1 cellular context compared by ENCODE assay signal in the genomic region with DNA sequence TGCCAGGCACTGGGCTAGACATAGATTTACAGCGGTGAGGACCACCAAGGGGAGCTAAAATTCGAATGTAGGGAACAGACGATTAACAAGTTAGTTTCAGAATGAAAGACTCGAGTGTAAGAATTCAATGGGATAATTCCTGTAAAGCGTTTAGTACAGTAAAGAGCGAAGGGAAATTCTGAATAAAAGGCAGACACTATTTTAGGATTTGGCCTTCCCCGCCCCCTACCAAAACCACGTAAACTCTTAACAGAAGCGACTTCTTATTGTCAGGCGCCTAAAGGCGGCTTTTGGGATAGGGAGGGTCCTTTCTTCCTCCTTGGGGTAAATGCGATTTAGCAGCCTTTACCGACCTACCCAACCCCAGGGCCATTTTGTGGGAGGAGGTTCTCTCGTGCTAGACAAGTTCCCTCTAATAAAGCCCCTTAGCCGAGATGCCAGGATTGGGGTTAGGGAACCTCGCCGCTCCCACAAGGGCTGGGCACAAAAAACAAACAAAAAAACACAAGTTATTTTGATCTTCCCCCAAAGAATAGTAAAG.
TF ChIP-seq lines count a peak whose summit lies in the region.

No MANE protein-coding gene starts in this region.

TF ChIP-seq in HCT116, 20 proteins besides CTCF, POLR2A, EP300 and RAD21 (continued from another document):
- TF ChIP-seq, protein P1, sequence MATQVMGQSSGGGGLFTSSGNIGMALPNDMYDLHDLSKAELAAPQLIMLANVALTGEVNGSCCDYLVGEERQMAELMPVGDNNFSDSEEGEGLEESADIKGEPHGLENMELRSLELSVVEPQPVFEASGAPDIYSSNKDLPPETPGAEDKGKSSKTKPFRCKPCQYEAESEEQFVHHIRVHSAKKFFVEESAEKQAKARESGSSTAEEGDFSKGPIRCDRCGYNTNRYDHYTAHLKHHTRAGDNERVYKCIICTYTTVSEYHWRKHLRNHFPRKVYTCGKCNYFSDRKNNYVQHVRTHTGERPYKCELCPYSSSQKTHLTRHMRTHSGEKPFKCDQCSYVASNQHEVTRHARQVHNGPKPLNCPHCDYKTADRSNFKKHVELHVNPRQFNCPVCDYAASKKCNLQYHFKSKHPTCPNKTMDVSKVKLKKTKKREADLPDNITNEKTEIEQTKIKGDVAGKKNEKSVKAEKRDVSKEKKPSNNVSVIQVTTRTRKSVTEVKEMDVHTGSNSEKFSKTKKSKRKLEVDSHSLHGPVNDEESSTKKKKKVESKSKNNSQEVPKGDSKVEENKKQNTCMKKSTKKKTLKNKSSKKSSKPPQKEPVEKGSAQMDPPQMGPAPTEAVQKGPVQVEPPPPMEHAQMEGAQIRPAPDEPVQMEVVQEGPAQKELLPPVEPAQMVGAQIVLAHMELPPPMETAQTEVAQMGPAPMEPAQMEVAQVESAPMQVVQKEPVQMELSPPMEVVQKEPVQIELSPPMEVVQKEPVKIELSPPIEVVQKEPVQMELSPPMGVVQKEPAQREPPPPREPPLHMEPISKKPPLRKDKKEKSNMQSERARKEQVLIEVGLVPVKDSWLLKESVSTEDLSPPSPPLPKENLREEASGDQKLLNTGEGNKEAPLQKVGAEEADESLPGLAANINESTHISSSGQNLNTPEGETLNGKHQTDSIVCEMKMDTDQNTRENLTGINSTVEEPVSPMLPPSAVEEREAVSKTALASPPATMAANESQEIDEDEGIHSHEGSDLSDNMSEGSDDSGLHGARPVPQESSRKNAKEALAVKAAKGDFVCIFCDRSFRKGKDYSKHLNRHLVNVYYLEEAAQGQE (IDR thresholded peaks at IDR 0.05; ENCODE audit: low read depth): no peak
- no peak for TF ChIP-seq POLR2AphosphoS5 (IDR thresholded peaks at IDR 0.05; ENCODE audit: low read depth, low read length)
